In the genomic region with DNA sequence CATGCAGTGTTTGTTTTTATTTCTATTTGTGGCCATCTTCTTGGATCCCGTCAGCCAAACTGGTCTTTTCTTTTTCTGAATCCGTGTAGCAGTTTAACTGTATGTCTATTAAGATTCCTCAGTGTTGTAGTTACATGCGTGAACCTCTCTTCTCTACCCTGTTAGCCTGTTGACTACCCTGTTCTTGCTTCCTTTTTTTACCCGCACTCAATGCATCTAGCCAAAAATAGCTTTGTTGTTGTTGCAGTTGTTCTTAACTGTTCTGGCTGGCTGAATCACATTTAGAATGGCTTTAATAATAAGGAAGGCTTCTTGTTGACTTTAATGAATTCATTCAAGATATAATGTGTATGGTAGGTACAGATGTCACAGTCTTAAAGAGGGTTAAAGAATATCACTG, we compare ENCODE assay signal across 14 cellular contexts.
DNase-seq lines count a peak whose midpoint lies in the region; ATAC-seq and TF ChIP-seq lines count a peak whose summit lies in the region.
"Had no signal": no experiment of that assay in that cellular context is flagged by ENCODE, and none has a peak within 500 bp of the region (broad histone marks: within the 10 kb centered on the region; RNA-seq: fewer than 3 reads in every experiment).

No MANE protein-coding gene starts in this region.

- DNase-seq in Right ventricle myocardium superior (no peak), cardiac septum (ENCODE audit: low spot score) (no peak), OCI-M1 (lab: John Stamatoyannopoulos, UW) (peak; percentile 5), thyroid gland (no peak), posterior cingulate gyrus (no peak), NCI-H2196 (lab: John Stamatoyannopoulos, UW; ENCODE audit: unreplicated experiment) (no peak), DMS153 (lab: John Stamatoyannopoulos, UW) (no peak)
- DNase-seq: 8988T; DMS53; islet precursor cell; NCI-H69; stimulated activated CD4-positive, alpha-beta T cell treated with anti-CD3 and anti-CD28 coated beads, Interleukin-2, amount 100 ng/mL, for 48 hours had no signal

- no peaks in the 10 kb centered on the region for H3K36me3 ChIP-seq in thyroid gland
- H3K36me3 ChIP-seq: suprapubic skin had no signal

- no peak for TF ChIP-seq POLR2A in thyroid gland (IDR thresholded peaks at IDR 0.05)

- no peaks in the 10 kb centered on the region for H3K27me3 ChIP-seq in thyroid gland
- H3K27me3 ChIP-seq: suprapubic skin had no signal

- ATAC-seq in Right ventricle myocardium superior (ENCODE audit: poor library complexity) = peak; percentile 73
- ATAC-seq in HG03064 (IDR thresholded peaks at IDR 0.05; ENCODE audit: low read depth, unreplicated experiment) = peak; percentile 57

- peak overlapping the region; percentile 51 to 75 (median 73) for H3K27ac ChIP-seq in thyroid gland
- H3K27ac ChIP-seq: suprapubic skin had no signal

- WGBS in thyroid gland, 2 donors = 33 to 37% methylated on average over 4 of the region's 4 CpGs

- TF ChIP-seq CTCF in thyroid gland (IDR thresholded peaks at IDR 0.05) = no peak

- intact Hi-C loops in Right ventricle myocardium superior (cut with DNase I) (no loop called here), cardiac septum (cut with DNase I) (loop anchor here (5.0 to 10.0 kb wide), 2 partner anchors 169 to 237 kb away; no protein-coding TSS in a partner anchor), thyroid gland (cut with DNase I) (no loop called here), posterior cingulate gyrus (cut with DNase I) (no loop called here)

- H3K4me1 ChIP-seq in thyroid gland = peaks cover 25 to 27% of the 10 kb centered on the region in 2 donors
- H3K4me1 ChIP-seq: suprapubic skin had no signal

- H3K4me3 ChIP-seq in thyroid gland (replicated peaks in 1 of 3) = no peak overlapping the region
- H3K4me3 ChIP-seq: suprapubic skin had no signal

- H3K9me3 ChIP-seq in thyroid gland = no peaks in the 10 kb centered on the region
- H3K9me3 ChIP-seq: suprapubic skin had no signal
